16 cellular contexts compared by ENCODE assay signal in genomic region chr14:79856357-79856756, GRCh38.
"Had no signal": no experiment of that assay in that cellular context is flagged by ENCODE, and none has a peak within 500 bp of the region (broad histone marks: within the 10 kb centered on the region; RNA-seq: fewer than 3 reads in every experiment).

No MANE protein-coding gene starts in this region.

- H3K27ac ChIP-seq: dorsolateral prefrontal cortex, foreskin keratinocyte, ovary, skin epidermis, thoracic aorta had no signal

- H3K4me3 ChIP-seq: dorsolateral prefrontal cortex, ovary, skin epidermis, thoracic aorta had no signal

- H3K4me1 ChIP-seq: foreskin keratinocyte had no signal

- H3K4me1 Mint-ChIP-seq: activated naive CD4-positive, alpha-beta T cell treated with anti-CD3 and anti-CD28 coated beads, Interleukin-2, amount 10 ng/mL, durations not matched to agents 7 days and 5 days; stimulated activated naive CD8-positive, alpha-beta T cell treated with anti-CD3 and anti-CD28 coated beads, Interleukin-15, amount 100 ng/mL, for 72 hours had no signal

- H3K36me3 Mint-ChIP-seq: activated naive CD4-positive, alpha-beta T cell treated with anti-CD3 and anti-CD28 coated beads, Interleukin-2, amount 10 ng/mL, durations not matched to agents 7 days and 5 days; WTC11 had no signal

- H3K36me3 ChIP-seq: ovary, thoracic aorta had no signal

- H3K27me3 Mint-ChIP-seq: activated naive CD4-positive, alpha-beta T cell treated with anti-CD3 and anti-CD28 coated beads, Interleukin-2, amount 10 ng/mL, durations not matched to agents 7 days and 5 days; stimulated activated naive CD8-positive, alpha-beta T cell treated with anti-CD3 and anti-CD28 coated beads, Interleukin-15, amount 100 ng/mL, for 72 hours had no signal

- DNase-seq: activated CD4-positive, alpha-beta T cell treated with anti-CD3 and anti-CD28 coated beads for 48 hours; activated naive CD4-positive, alpha-beta T cell treated with anti-CD3 and anti-CD28 coated beads, Interleukin-2, amount 10 ng/mL, durations not matched to agents 7 days and 5 days; activated T-cell treated with anti-CD3 and anti-CD28 coated beads for 4 hours; amniotic stem cell; dorsolateral prefrontal cortex; foreskin keratinocyte; head of caudate nucleus; mesendoderm; ovary; stimulated activated CD4-positive, alpha-beta T cell treated with anti-CD3 and anti-CD28 coated beads, Interleukin-4, amount 100 ng/mL, for 4 hours; stimulated activated naive CD8-positive, alpha-beta T cell treated with anti-CD3 and anti-CD28 coated beads, Interleukin-15, amount 100 ng/mL, for 72 hours had no signal

- H3K9me3 Mint-ChIP-seq: activated T-helper 2 cell treated with anti-CD3 and anti-CD28 coated beads, Interferon-gamma antibody, Interleukin-2, Interleukin-4, amounts not matched to agents 10 μg/mL and 5 μg/mL and 100 μg/mL, durations not matched to agents 14 hours and 24 hours and 36 hours; WTC11 had no signal

- ATAC-seq: foreskin keratinocyte; stimulated activated naive CD8-positive, alpha-beta T cell treated with anti-CD3 and anti-CD28 coated beads, Interleukin-15, amount 100 ng/mL, for 72 hours; WTC11 had no signal

- H3K27me3 ChIP-seq: dorsolateral prefrontal cortex, foreskin keratinocyte, ovary had no signal

- H3K9me3 ChIP-seq: ovary, thoracic aorta had no signal

- H3K27ac Mint-ChIP-seq: activated naive CD4-positive, alpha-beta T cell treated with anti-CD3 and anti-CD28 coated beads, Interleukin-2, amount 10 ng/mL, durations not matched to agents 7 days and 5 days; activated T-helper 2 cell treated with anti-CD3 and anti-CD28 coated beads, Interferon-gamma antibody, Interleukin-2, Interleukin-4, amounts not matched to agents 10 μg/mL and 5 μg/mL and 100 μg/mL, durations not matched to agents 14 hours and 24 hours and 36 hours; stimulated activated naive CD8-positive, alpha-beta T cell treated with anti-CD3 and anti-CD28 coated beads, Interleukin-15, amount 100 ng/mL, for 72 hours; T-helper 1 cell treated with Interleukin-12 subunit alpha and Interleukin-12 subunit beta and Interleukin-4 antibody, amounts not matched to agents 30 μg/mL and 1 μg/mL, for 36 hours; WTC11 had no signal

- H3K4me3 Mint-ChIP-seq: activated naive CD4-positive, alpha-beta T cell treated with anti-CD3 and anti-CD28 coated beads, Interleukin-2, amount 10 ng/mL, durations not matched to agents 7 days and 5 days; stimulated activated naive CD8-positive, alpha-beta T cell treated with anti-CD3 and anti-CD28 coated beads, Interleukin-15, amount 100 ng/mL, for 72 hours; T-helper 1 cell treated with Interleukin-12 subunit alpha and Interleukin-12 subunit beta and Interleukin-4 antibody, amounts not matched to agents 30 μg/mL and 1 μg/mL, for 36 hours; WTC11 had no signal
